Comparison of ENCODE assay signal across 8 cellular contexts in genomic region chr14:81219210-81219820, GRCh38. TPM values are rescaled to one million over a fixed set of nuclear protein-coding genes. Genes with fewer than 3 reads are reported as not detected.
DNase-seq lines count a peak whose midpoint lies in the region; ATAC-seq, FAIRE-seq and TF ChIP-seq lines count a peak whose summit lies in the region.

No MANE protein-coding gene starts in this region.

- H3K27me3 ChIP-seq in cardiac muscle cell (no peaks in the 10 kb centered on the region), parathyroid adenoma (ENCODE audit: control insufficient read depth, insufficient read depth, low read length) (no peaks in the 10 kb centered on the region), tibial nerve (no peaks in the 10 kb centered on the region)

- peak overlapping the region; percentile 89 for H2AFZ ChIP-seq in parathyroid adenoma

- H3K36me3 ChIP-seq in cardiac muscle cell (peaks cover 16% of the 10 kb centered on the region), parathyroid adenoma (ENCODE audit: control insufficient read depth, insufficient read depth, low read length) (no peaks in the 10 kb centered on the region), tibial nerve (peaks cover 0 to 16% (median 0%) of the 10 kb centered on the region in 3 donors)

- WGBS in adipose tissue, 3 donors, result 0 to 1% (median 0%) methylated on average over 31 of the region's 31 CpGs
- 0 to 1% methylated on average over 31 of the region's 31 CpGs for WGBS in tibial nerve, 2 donors

- H3K27ac ChIP-seq in adipose tissue (ENCODE audit: low read depth, low read length) (peak overlapping the region; percentile 53), cardiac muscle cell (peak overlapping the region; percentile 97), parathyroid adenoma (peak overlapping the region; percentile 95), tibial nerve (peak overlapping the region; percentile 93 to 100 (median 98))

- peak; percentile 99 for TF ChIP-seq POLR2A in GM12892 (IDR thresholded peaks at IDR 0.05; ENCODE audit: low read depth, low read length)
- peak; percentile 98 for TF ChIP-seq POLR2A in tibial nerve (IDR thresholded peaks at IDR 0.05)

- peaks cover 17% of the 10 kb centered on the region for H3K4me1 ChIP-seq in cardiac muscle cell (ENCODE audit: low read depth)
- H3K4me1 ChIP-seq in parathyroid adenoma, result peaks cover 4% of the 10 kb centered on the region
- H3K4me1 ChIP-seq in tibial nerve, result peaks cover 0 to 41% (median 18%) of the 10 kb centered on the region in 4 donors

- no peaks in the 10 kb centered on the region for H3K9me3 ChIP-seq in cardiac muscle cell (ENCODE audit: low read depth)
- H3K9me3 ChIP-seq in parathyroid adenoma (ENCODE audit: control insufficient read depth, low read length), result no peaks in the 10 kb centered on the region
- no peaks in the 10 kb centered on the region for H3K9me3 ChIP-seq in tibial nerve

- no peak for TF ChIP-seq CTCF in cardiac muscle cell (IDR thresholded peaks at IDR 0.05; ENCODE audit: low read depth, low read length)
- TF ChIP-seq CTCF in parathyroid adenoma (IDR thresholded peaks at IDR 0.05), result no peak
- TF ChIP-seq CTCF in tibial nerve (IDR thresholded peaks at IDR 0.05), result peak in 1 of 5 experiments; percentile 41

- TF ChIP-seq EP300 in tibial nerve (IDR thresholded peaks at IDR 0.05), result peak; percentile 55 to 100

- peak overlapping the region; percentile 82 for H3K9ac ChIP-seq in parathyroid adenoma

- peak; percentile 97 for FAIRE-seq in GM12892 (lab: Jason Lieb, UNC)

- ATAC-seq in HG02840 (IDR thresholded peaks at IDR 0.05; ENCODE audit: low FRiP score, unreplicated experiment), result peak; percentile 51

- H3K4me3 ChIP-seq in cardiac muscle cell (peak overlapping the region; percentile 86), parathyroid adenoma (ENCODE audit: low read depth, low read length) (peak overlapping the region; percentile 88), tibial nerve (peak overlapping the region; percentile 69 to 84 (median 81))

- DNase-seq in GM12892 (ENCODE audit: insufficient read length) (peak; percentile 33), NCI-H1436 (lab: John Stamatoyannopoulos, UW) (peak; percentile 96), SW480 (ENCODE audit: low spot score) (peak; percentile 99), cardiac muscle cell (ENCODE audit: low read depth in 1 of 2, low spot score in 1 of 2) (peak; percentile 97 to 98), tibial nerve (ENCODE audit: low spot score in 2 of 2) (peak; percentile 86 to 97)

- H3K4me2 ChIP-seq in parathyroid adenoma (ENCODE audit: low read length), result peak overlapping the region; percentile 66

- H3K79me2 ChIP-seq in parathyroid adenoma, result peaks cover 30% of the 10 kb centered on the region

RNA-seq across cellular contexts. Expression of gene GTF2A1, which starts 1.4 kb away (rescaled TPM):
- polyA plus RNA-seq in GM12892 (2012; ENCODE audit: missing spikeins), result 15.8 TPM
- polyA plus RNA-seq in adipose tissue, result 1 to 10 TPM; 4.1 to 9.2 (median 6.4) TPM
- 17.5 and 26.8 TPM in 2 replicates for total RNA-seq in cardiac muscle cell
- polyA plus RNA-seq in cardiac muscle cell, result 3.5 and 5.2 TPM in 2 replicates
- total RNA-seq in tibial nerve, result 10 to 100 TPM; 20.7 to 27.3 (median 26.2) TPM

Comparison
In these comparisons a context has a peak if more than half of its experiments do, and no peak if none do; other contexts are left out.
1. Peak in every context shown above with its lines: DNase-seq, ATAC-seq, H3K4me3 ChIP-seq and H3K27ac ChIP-seq.
2. DNase-seq: peak in every context shown above with its lines; median percentile 99 in SW480; 98 in cardiac muscle cell; 96 in NCI-H1436; 92 in tibial nerve; 33 in GM12892.